In genomic region chr1:195899762-195900352, GRCh38 we compare ENCODE assay signal across 17 cellular contexts.
A peak's percentile ranks its signal among the peaks of the same experiment; 100 is the strongest.
DNase-seq lines count a peak whose midpoint lies in the region; ATAC-seq, FAIRE-seq and TF ChIP-seq lines count a peak whose summit lies in the region.
"Had no signal": no experiment of that assay in that cellular context is flagged by ENCODE, and none has a peak within 500 bp of the region (broad histone marks: within the 10 kb centered on the region; RNA-seq: fewer than 3 reads in every experiment).

No MANE protein-coding gene starts in this region.

- no peaks in the 10 kb centered on the region for H3K4me1 ChIP-seq in mesendoderm (ENCODE audit: control insufficient read depth, low read depth, low read length)
- H3K4me1 ChIP-seq in Karpas-422 (ENCODE audit: low read length) = no peaks in the 10 kb centered on the region
- H3K4me1 ChIP-seq: stomach had no signal

- no peaks in the 10 kb centered on the region for H3K36me3 ChIP-seq in mesendoderm (ENCODE audit: control insufficient read depth, insufficient read depth, low read length)
- H3K36me3 ChIP-seq in Karpas-422 (ENCODE audit: insufficient read depth, low read length) = no peaks in the 10 kb centered on the region
- H3K36me3 ChIP-seq: stomach had no signal

- H3K79me2 ChIP-seq in mesendoderm (ENCODE audit: control insufficient read depth, insufficient read depth, low read length) (no peaks in the 10 kb centered on the region), Karpas-422 (ENCODE audit: low read length) (no peaks in the 10 kb centered on the region)

- no peak overlapping the region for H2BK5ac ChIP-seq in mesendoderm (ENCODE audit: low read length)

- H4K20me1 ChIP-seq in Karpas-422 (ENCODE audit: insufficient read depth, low read depth, low read length) = no peaks in the 10 kb centered on the region

- H3K27me3 ChIP-seq in mesendoderm (ENCODE audit: insufficient read depth, low read length, poor library complexity) (no peaks in the 10 kb centered on the region), Karpas-422 (ENCODE audit: low read length) (no peaks in the 10 kb centered on the region)
- H3K27me3 ChIP-seq: stomach had no signal

- H4K8ac ChIP-seq in mesendoderm (ENCODE audit: low read depth, low read length) = no peak overlapping the region

- H2BK15ac ChIP-seq in mesendoderm (replicated peaks; ENCODE audit: low read depth) = peak overlapping the region; percentile 92

- peaks cover 25% of the 10 kb centered on the region for H3K9me3 ChIP-seq in Karpas-422 (ENCODE audit: low read length)
- H3K9me3 ChIP-seq: stomach had no signal

- no CpG with 5 or more reads among the region's 1 CpG for WGBS in mesendoderm (ENCODE audit: extremely low coverage, insufficient coverage, low lambda C conversion rate)

- no peaks in the 10 kb centered on the region for H3K9me2 ChIP-seq in Karpas-422 (replicated peaks; ENCODE audit: insufficient read depth, low read length)

- FAIRE-seq in H54 (lab: Jason Lieb, UNC) = peak; percentile 67
- FAIRE-seq: colon, frontal cortex had no signal

- H2AFZ ChIP-seq in Karpas-422 (ENCODE audit: low read length) = no peak overlapping the region

- H3K56ac ChIP-seq in mesendoderm (ENCODE audit: low read length) = no peak overlapping the region

- H4K5ac ChIP-seq in mesendoderm (ENCODE audit: low read length) = no peak overlapping the region

- in situ Hi-C loops in SK-MEL-5 (cut with HindIII; ENCODE audit: low pct_unique_long_range_greater_than_20kb, low sequenced_read_pairs) = no loop called here
- in situ Hi-C loops in GM13977 (cut with MboI; ENCODE audit: low pct_unique_long_range_greater_than_20kb, low sequenced_read_pairs, unreplicated experiment) = no loop called here

- no peak for TF ChIP-seq POLR2A in H54 (IDR thresholded peaks at IDR 0.05; ENCODE audit: low read depth, low read length)

- TF ChIP-seq CTCF in GM13977 (IDR thresholded peaks at IDR 0.05; ENCODE audit: extremely low read depth, insufficient read depth, missing control alignments) = no peak

- peak overlapping the region; percentile 39 for H3K18ac ChIP-seq in mesendoderm (ENCODE audit: low read length)

- H3K4me3 ChIP-seq in mesendoderm (ENCODE audit: low read length) = no peak overlapping the region
- H3K4me3 ChIP-seq in Karpas-422 (ENCODE audit: low read length) = no peak overlapping the region
- H3K4me3 ChIP-seq: skin epidermis, stomach had no signal

- no peaks in the 10 kb centered on the region for H3K79me1 ChIP-seq in mesendoderm (ENCODE audit: low read length)

- ATAC-seq in GM19324 (IDR thresholded peaks at IDR 0.05; ENCODE audit: low FRiP score, unreplicated experiment) = no peak

- H3K4ac ChIP-seq in mesendoderm (ENCODE audit: low read depth, low read length) = no peak overlapping the region

- H2BK120ac ChIP-seq in mesendoderm (ENCODE audit: low read depth, low read length) = no peak overlapping the region

- H3K9ac ChIP-seq in mesendoderm (ENCODE audit: low read length) (no peak overlapping the region), Karpas-422 (ENCODE audit: low read length) (no peak overlapping the region)

- H3K4me2 ChIP-seq in mesendoderm (ENCODE audit: low read length) (no peak overlapping the region), Karpas-422 (ENCODE audit: low read depth, low read length, poor library complexity, severe bottlenecking) (no peak overlapping the region)

- DNase-seq in H54 (ENCODE audit: insufficient read length, low spot score) = no peak
- DNase-seq in SK-MEL-5 (ENCODE audit: low read depth, low spot score) = peak; percentile 4
- DNase-seq in dedifferentiated amniotic fluid mesenchymal stem cell (ENCODE audit: extremely low spot score) = peak; percentile 20
- DNase-seq in mesendoderm = peak; percentile 3
- no peak for DNase-seq in posterior cingulate gyrus
- DNase-seq in GM13977 (ENCODE audit: low spot score) = no peak
- DNase-seq in Karpas-422 = no peak
- DNase-seq: activated CD4-positive, alpha-beta T cell treated with anti-CD3 and anti-CD28 coated beads for 4 hours; activated naive CD8-positive, alpha-beta T cell treated with anti-CD3 and anti-CD28 coated beads for 36 hours; CD4-positive, alpha-beta memory T cell; H9; NCI-H1092; stomach had no signal

- H3K23ac ChIP-seq in mesendoderm (ENCODE audit: low read length) = no peak overlapping the region

- no peak overlapping the region for H3K27ac ChIP-seq in mesendoderm (ENCODE audit: low read depth, low read length)
- H3K27ac ChIP-seq in Karpas-422 (ENCODE audit: low read length) = no peak overlapping the region
- H3K27ac ChIP-seq: skin epidermis, stomach had no signal

- intact Hi-C loops in posterior cingulate gyrus (cut with DNase I) = no loop called here

- H2AK5ac ChIP-seq in mesendoderm (ENCODE audit: low read length) = no peak overlapping the region

Comparison
In these comparisons a context has a peak if more than half of its experiments do, and no peak if none do; other contexts are left out.
1. DNase-seq: peak in SK-MEL-5 (single experiment), dedifferentiated amniotic fluid mesenchymal stem cell (single experiment) and mesendoderm (single experiment); none in H54 (single experiment), posterior cingulate gyrus (0 of 10), GM13977 (single experiment) and Karpas-422 (single experiment).